In genomic region chrX:12236156-12236555, GRCh38 we compare ENCODE assay signal across 39 cellular contexts.
"Had no signal": no experiment of that assay in that cellular context is flagged by ENCODE, and none has a peak within 500 bp of the region (broad histone marks: within the 10 kb centered on the region; RNA-seq: fewer than 3 reads in every experiment).

No MANE protein-coding gene starts in this region.

- H3K27me3 ChIP-seq: adrenal gland, ascending aorta, body of pancreas, brain microvascular endothelial cell, breast epithelium, cardiac muscle cell had no signal

- H3K27ac ChIP-seq: adrenal gland, ascending aorta, body of pancreas, brain microvascular endothelial cell, breast epithelium, cardiac muscle cell had no signal

- H3K36me3 ChIP-seq: adrenal gland, ascending aorta, brain microvascular endothelial cell, breast epithelium, cardiac muscle cell had no signal

- H3K9me3 Mint-ChIP-seq: activated naive CD4-positive, alpha-beta T cell treated with anti-CD3 and anti-CD28 coated beads for 36 hours; activated naive CD4-positive, alpha-beta T cell treated with anti-CD3 and anti-CD28 coated beads, Interleukin-2, amount 10 ng/mL, durations not matched to agents 7 days and 5 days; activated naive CD4-positive, alpha-beta T cell treated with anti-CD3 and anti-CD28 coated beads, Interleukin-2, amount 50 U/mL, for 24 hours; activated naive CD4-positive, alpha-beta T cell treated with anti-CD3 and anti-CD28 coated beads, Interleukin-2, amount 50 U/mL, for 72 hours; activated naive CD8-positive, alpha-beta T cell treated with anti-CD3 and anti-CD28 coated beads for 36 hours; activated naive CD8-positive, alpha-beta T cell treated with anti-CD3 and anti-CD28 coated beads, Interleukin-2, amount 10 ng/mL, durations not matched to agents 7 days and 5 days; activated naive CD8-positive, alpha-beta T cell treated with anti-CD3 and anti-CD28 coated beads, Interleukin-2, amount 50 U/mL, for 24 hours; activated T-cell treated with anti-CD3 and anti-CD28 coated beads, Interleukin-2, amount 50 U/mL, for 24 hours; activated T-cell treated with anti-CD3 and anti-CD28 coated beads, Interleukin-2, amount 50 U/mL, for 4 hours; activated T-cell treated with anti-CD3 and anti-CD28 coated beads, Interleukin-2, amount 50 U/mL, for 72 hours; activated T-helper 1 cell treated with anti-CD3 and anti-CD28 coated beads, Interleukin-12 subunit alpha, Interleukin-12 subunit beta, Interleukin-2, Interleukin-4 antibody, amounts not matched to agents 30 ng/mL and 10 ng/mL and 1 ng/mL, durations not matched to agents 14 hours and 24 hours and 36 hours; activated T-helper 17 cell treated with anti-CD3 and anti-CD28 coated beads, Interleukin-2, amount 50 U/mL, for 72 hours; activated T-helper 2 cell treated with anti-CD3 and anti-CD28 coated beads, Interferon-gamma antibody, Interleukin-2, Interleukin-4, amounts not matched to agents 10 μg/mL and 5 μg/mL and 100 μg/mL, durations not matched to agents 14 hours and 24 hours and 36 hours; central memory CD8-positive, alpha-beta T cell had no signal

- H3K9me3 ChIP-seq: adrenal gland, ascending aorta, body of pancreas, breast epithelium had no signal

- H3K4me1 Mint-ChIP-seq: activated naive CD4-positive, alpha-beta T cell treated with anti-CD3 and anti-CD28 coated beads, Interleukin-2, amount 10 ng/mL, durations not matched to agents 7 days and 5 days; activated naive CD4-positive, alpha-beta T cell treated with anti-CD3 and anti-CD28 coated beads, Interleukin-2, amount 50 U/mL, for 24 hours; activated naive CD8-positive, alpha-beta T cell treated with anti-CD3 and anti-CD28 coated beads for 36 hours; activated naive CD8-positive, alpha-beta T cell treated with anti-CD3 and anti-CD28 coated beads, Interleukin-2, amount 10 ng/mL, durations not matched to agents 7 days and 5 days; activated naive CD8-positive, alpha-beta T cell treated with anti-CD3 and anti-CD28 coated beads, Interleukin-2, amount 50 U/mL, for 24 hours; activated T-helper 17 cell treated with anti-CD3 and anti-CD28 coated beads, Interleukin-2, amount 50 U/mL, for 72 hours; brain; central memory CD8-positive, alpha-beta T cell had no signal

- H3K4me1 ChIP-seq: adrenal gland, ascending aorta, body of pancreas, breast epithelium had no signal

- H3K27ac Mint-ChIP-seq: activated naive CD4-positive, alpha-beta T cell treated with anti-CD3 and anti-CD28 coated beads for 36 hours; activated naive CD4-positive, alpha-beta T cell treated with anti-CD3 and anti-CD28 coated beads, Interleukin-2, amount 10 ng/mL, durations not matched to agents 7 days and 5 days; activated naive CD4-positive, alpha-beta T cell treated with anti-CD3 and anti-CD28 coated beads, Interleukin-2, amount 50 U/mL, for 24 hours; activated naive CD4-positive, alpha-beta T cell treated with anti-CD3 and anti-CD28 coated beads, Interleukin-2, amount 50 U/mL, for 72 hours; activated naive CD8-positive, alpha-beta T cell; activated naive CD8-positive, alpha-beta T cell treated with anti-CD3 and anti-CD28 coated beads for 36 hours; activated naive CD8-positive, alpha-beta T cell treated with anti-CD3 and anti-CD28 coated beads, Interleukin-2, amount 10 ng/mL, durations not matched to agents 7 days and 5 days; activated naive CD8-positive, alpha-beta T cell treated with anti-CD3 and anti-CD28 coated beads, Interleukin-2, amount 50 U/mL, for 24 hours; activated T-cell treated with anti-CD3 and anti-CD28 coated beads, Interleukin-2, amount 50 U/mL, for 24 hours; activated T-cell treated with anti-CD3 and anti-CD28 coated beads, Interleukin-2, amount 50 U/mL, for 72 hours; activated T-helper 1 cell treated with anti-CD3 and anti-CD28 coated beads, Interleukin-12 subunit alpha, Interleukin-12 subunit beta, Interleukin-2, Interleukin-4 antibody, amounts not matched to agents 30 ng/mL and 10 ng/mL and 1 ng/mL, durations not matched to agents 14 hours and 24 hours and 36 hours; activated T-helper 17 cell treated with anti-CD3 and anti-CD28 coated beads, Interleukin-2, amount 50 U/mL, for 72 hours; activated T-helper 2 cell treated with anti-CD3 and anti-CD28 coated beads, Interferon-gamma antibody, Interleukin-2, Interleukin-4, amounts not matched to agents 10 μg/mL and 5 μg/mL and 100 μg/mL, durations not matched to agents 14 hours and 24 hours and 36 hours had no signal

- H3K4me3 ChIP-seq: adrenal gland, ascending aorta, body of pancreas, breast epithelium, cardiac muscle cell had no signal

- H3K4me3 Mint-ChIP-seq: activated naive CD4-positive, alpha-beta T cell treated with anti-CD3 and anti-CD28 coated beads for 36 hours; activated naive CD4-positive, alpha-beta T cell treated with anti-CD3 and anti-CD28 coated beads, Interleukin-2, amount 10 ng/mL, durations not matched to agents 7 days and 5 days; activated naive CD4-positive, alpha-beta T cell treated with anti-CD3 and anti-CD28 coated beads, Interleukin-2, amount 50 U/mL, for 24 hours; activated naive CD8-positive, alpha-beta T cell; activated naive CD8-positive, alpha-beta T cell treated with anti-CD3 and anti-CD28 coated beads for 36 hours; activated naive CD8-positive, alpha-beta T cell treated with anti-CD3 and anti-CD28 coated beads, Interleukin-2, amount 10 ng/mL, durations not matched to agents 7 days and 5 days; activated naive CD8-positive, alpha-beta T cell treated with anti-CD3 and anti-CD28 coated beads, Interleukin-2, amount 50 U/mL, for 24 hours; activated T-cell treated with anti-CD3 and anti-CD28 coated beads, Interleukin-2, amount 50 U/mL, for 24 hours; activated T-cell treated with anti-CD3 and anti-CD28 coated beads, Interleukin-2, amount 50 U/mL, for 4 hours; activated T-cell treated with anti-CD3 and anti-CD28 coated beads, Interleukin-2, amount 50 U/mL, for 72 hours; activated T-helper 1 cell treated with anti-CD3 and anti-CD28 coated beads, Interleukin-12 subunit alpha, Interleukin-12 subunit beta, Interleukin-2, Interleukin-4 antibody, amounts not matched to agents 30 ng/mL and 10 ng/mL and 1 ng/mL, durations not matched to agents 14 hours and 24 hours and 36 hours; activated T-helper 17 cell treated with anti-CD3 and anti-CD28 coated beads, Interleukin-2, amount 50 U/mL, for 72 hours; brain; central memory CD8-positive, alpha-beta T cell had no signal

- FAIRE-seq: astrocyte, bronchial epithelial cell had no signal

- DNase-seq: activated effector memory CD4-positive, alpha-beta T cell treated with anti-CD3 and anti-CD28 coated beads, Interleukin-2, amount 50 U/mL, for 16 hours; activated effector memory CD4-positive, alpha-beta T cell treated with Interleukin-2 at 50 U/mL for 16 hours; activated gamma-delta T cell; activated gamma-delta T cell treated with Interleukin-2 at 50 U/mL for 16 hours; activated naive CD4-positive, alpha-beta T cell; activated naive CD4-positive, alpha-beta T cell treated with anti-CD3 and anti-CD28 coated beads for 36 hours; activated naive CD4-positive, alpha-beta T cell treated with anti-CD3 and anti-CD28 coated beads, Interleukin-2, amount 10 ng/mL, durations not matched to agents 7 days and 5 days; activated naive CD4-positive, alpha-beta T cell treated with anti-CD3 and anti-CD28 coated beads, Interleukin-2, amount 50 U/mL, for 16 hours; activated naive CD4-positive, alpha-beta T cell treated with Interleukin-2 at 50 U/mL for 16 hours; activated naive CD8-positive, alpha-beta T cell treated with anti-CD3 and anti-CD28 coated beads for 36 hours; activated naive CD8-positive, alpha-beta T cell treated with anti-CD3 and anti-CD28 coated beads, Interleukin-2, amount 10 ng/mL, durations not matched to agents 7 days and 5 days; activated naive CD8-positive, alpha-beta T cell treated with anti-CD3 and anti-CD28 coated beads, Interleukin-2, amount 50 U/mL, for 24 hours; activated T-cell treated with anti-CD3 and anti-CD28 coated beads, Interleukin-2, amount 50 U/mL, for 24 hours; activated T-cell treated with anti-CD3 and anti-CD28 coated beads, Interleukin-2, amount 50 U/mL, for 4 hours; activated T-cell treated with anti-CD3 and anti-CD28 coated beads, Interleukin-2, amount 50 U/mL, for 48 hours; activated T-cell treated with anti-CD3 and anti-CD28 coated beads, Interleukin-2, amount 50 U/mL, for 72 hours; adrenal gland; amniotic stem cell; amygdala; anterior cingulate cortex; aorta; body of pancreas; brain microvascular endothelial cell; caudate nucleus; central memory CD4-positive, alpha-beta T cell; cerebellar nuclear complex had no signal

- H3K36me3 Mint-ChIP-seq: activated naive CD4-positive, alpha-beta T cell treated with anti-CD3 and anti-CD28 coated beads, Interleukin-2, amount 10 ng/mL, durations not matched to agents 7 days and 5 days; activated naive CD4-positive, alpha-beta T cell treated with anti-CD3 and anti-CD28 coated beads, Interleukin-2, amount 50 U/mL, for 24 hours; activated naive CD4-positive, alpha-beta T cell treated with anti-CD3 and anti-CD28 coated beads, Interleukin-2, amount 50 U/mL, for 72 hours; activated naive CD8-positive, alpha-beta T cell; activated naive CD8-positive, alpha-beta T cell treated with anti-CD3 and anti-CD28 coated beads for 36 hours; activated naive CD8-positive, alpha-beta T cell treated with anti-CD3 and anti-CD28 coated beads, Interleukin-2, amount 10 ng/mL, durations not matched to agents 7 days and 5 days; brain had no signal

- H3K27me3 Mint-ChIP-seq: activated naive CD4-positive, alpha-beta T cell treated with anti-CD3 and anti-CD28 coated beads, Interleukin-2, amount 10 ng/mL, durations not matched to agents 7 days and 5 days; activated naive CD8-positive, alpha-beta T cell; activated naive CD8-positive, alpha-beta T cell treated with anti-CD3 and anti-CD28 coated beads for 36 hours; activated naive CD8-positive, alpha-beta T cell treated with anti-CD3 and anti-CD28 coated beads, Interleukin-2, amount 10 ng/mL, durations not matched to agents 7 days and 5 days; activated naive CD8-positive, alpha-beta T cell treated with anti-CD3 and anti-CD28 coated beads, Interleukin-2, amount 50 U/mL, for 24 hours; activated T-helper 17 cell treated with anti-CD3 and anti-CD28 coated beads, Interleukin-2, amount 50 U/mL, for 72 hours; central memory CD8-positive, alpha-beta T cell had no signal

- ATAC-seq: activated naive CD4-positive, alpha-beta T cell treated with anti-CD3 and anti-CD28 coated beads, Interleukin-2, amount 50 U/mL, for 72 hours; activated naive CD8-positive, alpha-beta T cell treated with anti-CD3 and anti-CD28 coated beads, Interleukin-2, amount 50 U/mL, for 24 hours; activated T-cell treated with anti-CD3 and anti-CD28 coated beads, Interleukin-2, amount 50 U/mL, for 4 hours; activated T-cell treated with anti-CD3 and anti-CD28 coated beads, Interleukin-2, amount 50 U/mL, for 72 hours; activated T-helper 17 cell treated with anti-CD3 and anti-CD28 coated beads, Interleukin-2, amount 50 U/mL, for 72 hours; body of pancreas had no signal
